21 cellular contexts compared by ENCODE assay signal in the genomic region with DNA sequence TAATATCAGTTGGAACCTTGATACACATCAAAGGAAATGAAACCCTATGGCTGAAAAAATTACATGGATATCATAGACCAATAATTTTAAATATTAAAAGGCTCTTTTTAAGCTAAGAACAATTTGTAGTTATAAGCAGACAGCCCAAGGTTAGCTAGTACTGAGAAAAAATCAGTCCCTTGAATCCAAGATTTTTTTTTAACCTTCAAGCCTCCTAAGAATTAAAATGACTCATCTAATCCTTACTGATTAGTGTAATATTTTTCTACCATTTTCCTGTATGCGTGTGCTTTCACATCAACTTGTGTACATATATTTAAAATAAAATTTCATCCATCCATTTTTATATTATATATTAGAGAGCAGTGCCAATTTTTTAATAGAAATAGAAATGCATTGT.
"Had no signal": no experiment of that assay in that cellular context is flagged by ENCODE, and none has a peak within 500 bp of the region (broad histone marks: within the 10 kb centered on the region; RNA-seq: fewer than 3 reads in every experiment).

No MANE protein-coding gene starts in this region.

- H3K4me1 ChIP-seq: right atrium auricular region had no signal

- FAIRE-seq: astrocyte, endometrium had no signal

- DNase-seq: activated CD4-positive, alpha-beta T cell treated with anti-CD3 and anti-CD28 coated beads, Interleukin-2, amount 50 U/mL, for 4 hours; activated CD4-positive, CD25-positive, alpha-beta regulatory T cell treated with anti-CD3 and anti-CD28 coated beads, Interleukin-2, amount 50 U/mL, for 72 hours; activated naive CD4-positive, alpha-beta T cell treated with Interleukin-2 at 50 U/mL for 16 hours; activated naive CD8-positive, alpha-beta T cell treated with anti-CD3 and anti-CD28 coated beads, Interleukin-2, amount 50 U/mL, for 24 hours; foreskin fibroblast; hypothalamus; kidney glomerular epithelial cell; posterior cingulate gyrus; stimulated activated CD4-positive, alpha-beta T cell treated with anti-CD3 and anti-CD28 coated beads, Interleukin-4, amount 100 ng/mL, for 24 hours; stimulated activated naive CD4-positive, alpha-beta T cell; T-helper 1 cell; T1000; trophoblast cell had no signal

- H3K27ac ChIP-seq: cardiac muscle cell, right atrium auricular region, skin epidermis had no signal

- H3K4me3 ChIP-seq: cardiac muscle cell, right atrium auricular region, skin epidermis had no signal

- H3K27me3 ChIP-seq: cardiac muscle cell, right atrium auricular region had no signal

- H3K36me3 ChIP-seq: cardiac muscle cell, right atrium auricular region had no signal

- ATAC-seq: activated naive CD8-positive, alpha-beta T cell treated with anti-CD3 and anti-CD28 coated beads, Interleukin-2, amount 50 U/mL, for 24 hours; activated T-helper 17 cell treated with anti-CD3 and anti-CD28 coated beads, Interleukin-2, amount 50 U/mL, for 72 hours; esophagus mucosa; natural killer cell treated with Interleukin-12 subunit alpha and Interleukin-12 subunit beta and Interleukin-15 and Interleukin-18, amount 100 ng/mL, for 72 hours had no signal

- H3K9me3 ChIP-seq: right atrium auricular region had no signal
